Comparison of ENCODE assay signal across 6 cellular contexts in the genomic region with DNA sequence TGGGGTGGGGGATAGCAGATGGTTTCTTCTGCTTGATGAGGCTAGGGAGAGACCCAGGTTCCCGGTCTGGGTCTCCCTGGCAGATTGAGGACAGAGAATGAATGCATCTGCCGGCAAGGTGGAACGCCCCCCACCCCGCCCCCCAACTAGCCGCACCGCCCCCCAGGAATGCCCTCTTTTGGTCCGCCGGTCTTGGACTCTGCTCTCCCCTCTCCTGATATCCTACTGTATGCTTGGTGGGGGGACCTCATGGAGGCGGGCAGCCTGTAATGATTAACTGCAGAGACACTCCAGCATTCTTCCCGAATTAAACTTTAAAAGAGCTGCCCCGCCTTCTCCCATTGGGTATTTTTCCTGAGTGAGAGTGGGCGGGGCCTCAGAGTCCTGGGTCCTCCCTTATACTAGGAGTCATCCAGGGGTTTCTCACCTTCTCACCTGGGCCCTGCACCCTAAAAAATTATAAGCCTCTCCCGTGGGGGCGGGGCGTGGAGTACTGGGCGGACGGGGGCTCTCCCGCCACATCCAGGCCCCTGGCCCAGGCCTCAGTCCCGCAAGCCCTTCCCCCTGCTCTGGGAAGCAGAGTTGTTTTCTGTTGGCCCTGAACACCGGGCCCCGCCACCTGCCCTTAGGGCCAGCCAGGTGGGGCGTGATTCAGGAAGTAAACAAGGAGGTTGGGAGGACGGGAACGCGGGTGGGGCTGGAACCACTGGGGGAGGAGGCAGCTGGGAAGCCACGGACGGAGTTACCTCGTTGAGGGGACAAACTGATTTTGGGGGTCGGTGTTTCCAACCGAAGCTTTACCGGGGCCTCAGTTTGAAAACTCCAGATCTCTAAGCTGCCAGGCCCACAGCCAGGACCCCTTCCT. TPM values are rescaled to one million over a fixed set of nuclear protein-coding genes. Genes with fewer than 3 reads are reported as not detected.
A peak's percentile ranks its signal among the peaks of the same experiment; 100 is the strongest.
DNase-seq lines count a peak whose midpoint lies in the region; ATAC-seq and TF ChIP-seq lines count a peak whose summit lies in the region.

No MANE protein-coding gene starts in this region.

- CTCF ChIA-PET in PC-3 (lab: Charles Lee) = interaction anchor here (0.6 to 0.9 kb wide), 2 partner anchors 9 to 221 kb away, joined by 4 to 7 read pairs; no protein-coding TSS in a partner anchor

- POLR2A ChIA-PET in PC-3 (lab: Charles Lee; ENCODE audit: unreplicated experiment) = interaction anchor here (0.5 kb wide), 1 partner anchor 70 kb away, joined by 3 read pairs; no protein-coding TSS in a partner anchor

- H3K9me2 ChIP-seq in PC-3 (replicated peaks; ENCODE audit: low read length) = no peaks in the 10 kb centered on the region

- peaks cover 35% of the 10 kb centered on the region for H3K4me1 ChIP-seq in PC-3 (ENCODE audit: insufficient read depth, low read length)

- H3F3A ChIP-seq in PC-3 (ENCODE audit: low read length, unreplicated experiment) = no peaks in the 10 kb centered on the region

- BruUV-seq in PC-3 (replicated peaks; lab: Mats Ljungman, UMichigan) = no TSS peak

- TF ChIP-seq CTCF in PC-3 (conservative IDR thresholded peaks at IDR 0.05; ENCODE audit: low read depth, low read length) = no peak

- H3K36me3 ChIP-seq in PC-3 (ENCODE audit: low read depth, low read length) = no peaks in the 10 kb centered on the region; the same call in 1 of the 2 replicates

- no peaks in the 10 kb centered on the region for H3K9me3 ChIP-seq in PC-3 (ENCODE audit: low read length)

- peak overlapping the region; percentile 89 for H3K27ac ChIP-seq in PC-3 (ENCODE audit: low read length)

- peaks cover 5% of the 10 kb centered on the region; the same call in 1 of the 2 replicates for H4K20me1 ChIP-seq in PC-3 (ENCODE audit: low read length)

- H3K9ac ChIP-seq in PC-3 (ENCODE audit: low read length) = peak overlapping the region; percentile 83

- H3K4me3 ChIP-seq in PC-3 (ENCODE audit: low read length) = peak overlapping the region; percentile 88

- peak overlapping the region; percentile 85 for H2AFZ ChIP-seq in PC-3 (ENCODE audit: low read length)

- intact Hi-C loops in PC-3 (cut with micrococcal nuclease) = no loop called here

- H3K27me3 ChIP-seq in PC-3 (ENCODE audit: low read length) = no peaks in the 10 kb centered on the region

- DNase-seq in Daoy (ENCODE audit: low read depth) (peak; percentile 35), PC-3 (peak; percentile 72), kidney tubule cell (ENCODE audit: low spot score) (peak; percentile 92), Ammon's horn (ENCODE audit: low spot score) (no peak)

- H3K4me2 ChIP-seq in PC-3 (ENCODE audit: low read length) = peak overlapping the region; percentile 96

- peaks cover 16% of the 10 kb centered on the region; the same call in 1 of the 2 replicates for H3K79me2 ChIP-seq in PC-3 (ENCODE audit: low read length)

- ATAC-seq in PC-3 (peak; percentile 52), GM18858 (IDR thresholded peaks at IDR 0.05; ENCODE audit: unreplicated experiment) (no peak), HG03108 (IDR thresholded peaks at IDR 0.05; ENCODE audit: unreplicated experiment) (no peak)

RNA-seq across cellular contexts. Expression of a gene that starts 1.5 kb away (rescaled TPM):
- 0.11 and 0.15 TPM in 2 replicates for total RNA-seq in Daoy (2014; rRNA removed; shearing (Covaris generic))
- 21.2 and 31.3 TPM in 2 replicates for total RNA-seq in PC-3 (2014; rRNA removed)

RNA-seq across cellular contexts. Expression of a gene that starts 8.9 kb away (rescaled TPM):
- 35.8 and 41.9 TPM in 2 replicates for total RNA-seq in Daoy (2014; rRNA removed; shearing (Covaris generic))
- 52.0 and 57.8 TPM in 2 replicates for total RNA-seq in PC-3 (2014; rRNA removed)

RNA-seq across cellular contexts. Expression of a gene that starts 39.4 kb away (rescaled TPM):
- 6.8 and 13.2 TPM in 2 replicates for total RNA-seq in Daoy (2014; rRNA removed; shearing (Covaris generic))
- total RNA-seq in PC-3 (2014; rRNA removed) = 36.2 and 57.1 TPM in 2 replicates

RNA-seq across cellular contexts. Expression of a gene that starts 51.4 kb away (rescaled TPM):
- 5.1 and 10.0 TPM in 2 replicates for total RNA-seq in Daoy (2014; rRNA removed; shearing (Covaris generic))
- 5.9 and 10.3 TPM in 2 replicates for total RNA-seq in PC-3 (2014; rRNA removed)

Comparison
In these comparisons a context has a peak if more than half of its experiments do, and no peak if none do; other contexts are left out.
1. RNA of a gene that starts 1.5 kb away (total RNA-seq): 21.2 to 31.3 TPM in PC-3; 0.11 to 0.15 TPM in Daoy; every median in the first group is over 10 times any median in the second.